In genomic region chrX:43349363-43349762, GRCh38 we compare ENCODE assay signal across 7 cellular contexts.
DNase-seq lines count a peak whose midpoint lies in the region; TF ChIP-seq lines count a peak whose summit lies in the region.

No MANE protein-coding gene starts in this region.

- intact Hi-C loops in vagina (cut with DNase I) = no loop called here

- no peak overlapping the region for H3K27ac ChIP-seq in vagina

- H3K36me3 ChIP-seq in vagina = no peaks in the 10 kb centered on the region

- H3K9me3 ChIP-seq in vagina = no peaks in the 10 kb centered on the region

- TF ChIP-seq POLR2A in vagina (IDR thresholded peaks at IDR 0.05) = no peak

- no peak overlapping the region for H3K4me3 ChIP-seq in LNCaP clone FGC (ENCODE audit: low read depth, low read length)
- H3K4me3 ChIP-seq in foreskin fibroblast (ENCODE audit: low read depth in 1 of 2, low read length in 2 of 2) = no peak overlapping the region
- H3K4me3 ChIP-seq in vagina = no peak overlapping the region

- no peaks in the 10 kb centered on the region for H3K27me3 ChIP-seq in vagina

- no peaks in the 10 kb centered on the region for H3K4me1 ChIP-seq in vagina

- DNase-seq in EL (peak; percentile 11), GM20000 (ENCODE audit: low spot score) (peak; percentile 6), LNCaP clone FGC (ENCODE audit: low read depth) (peak; percentile 21), foreskin fibroblast (peak in 1 of 2 donors; percentile 15), vagina (ENCODE audit: extremely low spot score in 2 of 2) (no peak)
- DNase-seq in activated CD4-positive, alpha-beta T cell treated with anti-CD3 and anti-CD28 coated beads, Interleukin-2, amount 50 U/mL, for 1 hour = peak; percentile 9
- peak; percentile 1 to 46 (median 7) for DNase-seq in stimulated activated CD4-positive, alpha-beta T cell treated with anti-CD3 and anti-CD28 coated beads, Interleukin-12 subunit alpha, Interleukin-12 subunit beta, amount 100 ng/mL, for 48 hours (ENCODE audit: low read depth in 2 of 3, low spot score in 1 of 3)

- TF ChIP-seq CTCF in GM20000 (IDR thresholded peaks at IDR 0.05; ENCODE audit: extremely low read depth, missing control alignments) (peak; percentile 29), LNCaP clone FGC (IDR thresholded peaks at IDR 0.05; ENCODE audit: control insufficient read depth, extremely low read depth, insufficient read depth) (peak; percentile 70), foreskin fibroblast (IDR thresholded peaks at IDR 0.05; ENCODE audit: low read depth, low read length) (peak; percentile 48), vagina (IDR thresholded peaks at IDR 0.05) (peak in 1 of 3 experiments; percentile 13)

Comparison
In these comparisons a context has a peak if more than half of its experiments do, and no peak if none do; other contexts are left out.
1. DNase-seq: peak in EL (single experiment), GM20000 (single experiment), LNCaP clone FGC (single experiment), activated CD4-positive, alpha-beta T cell treated with anti-CD3 and anti-CD28 coated beads, Interleukin-2, amount 50 U/mL, for 1 hour (single experiment) and stimulated activated CD4-positive, alpha-beta T cell treated with anti-CD3 and anti-CD28 coated beads, Interleukin-12 subunit alpha, Interleukin-12 subunit beta, amount 100 ng/mL, for 48 hours (3 of 3); none in vagina (0 of 2).